ENCODE assay signal across 9 cellular contexts in the genomic region with DNA sequence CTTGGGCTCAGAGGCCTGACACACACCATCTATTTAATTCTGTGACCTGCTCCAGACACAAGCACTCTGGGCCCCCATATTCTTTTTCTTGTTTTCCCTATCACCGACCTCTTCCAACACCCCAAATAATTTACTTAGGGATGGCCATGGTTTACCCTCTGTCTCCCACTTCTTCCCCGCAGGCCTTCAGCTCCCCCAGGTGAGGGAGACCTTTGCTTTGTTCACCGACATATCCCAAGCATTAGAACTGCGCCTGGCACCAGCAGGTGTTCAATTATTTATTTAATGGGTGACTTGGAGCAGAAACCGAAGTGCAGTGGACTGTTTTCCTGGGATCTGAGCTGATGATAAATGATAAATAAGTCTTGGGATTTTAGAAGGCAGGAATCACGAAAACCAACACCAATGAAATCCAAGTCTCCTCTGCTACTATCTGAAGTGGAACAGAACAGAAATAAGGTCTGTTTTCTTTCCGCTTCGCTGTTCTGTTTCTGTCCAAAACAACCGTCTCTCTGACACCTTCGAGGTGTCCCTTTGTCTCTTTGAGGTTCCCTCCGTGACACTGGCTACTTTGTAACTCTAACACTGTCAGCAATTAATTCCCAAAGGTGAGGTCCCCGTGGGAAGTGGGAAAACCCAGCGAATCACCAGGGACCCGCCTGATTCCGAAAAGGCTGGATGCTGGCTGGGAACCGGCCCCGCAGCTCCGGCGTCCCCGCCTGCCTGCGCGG. TPM values are rescaled to one million over a fixed set of nuclear protein-coding genes. Genes with fewer than 3 reads are reported as not detected.
DNase-seq lines count a peak whose midpoint lies in the region; ATAC-seq, FAIRE-seq and TF ChIP-seq lines count a peak whose summit lies in the region.
"Had no signal": no experiment of that assay in that cellular context is flagged by ENCODE, and none has a peak within 500 bp of the region (broad histone marks: within the 10 kb centered on the region; RNA-seq: fewer than 3 reads in every experiment).

No MANE protein-coding gene starts in this region.

- H3K27ac Mint-ChIP-seq in Calu3 (ENCODE audit: unreplicated experiment) (no peak overlapping the region), progenitor cell of endocrine pancreas (peak overlapping the region; percentile 99)

- CTCF ChIA-PET in Calu3 (lab: Charles Lee): no interaction called here

- peak overlapping the region; percentile 72 for H3K27ac ChIP-seq in fibroblast of lung (ENCODE audit: insufficient read depth, low read length)

- H3K9me3 Mint-ChIP-seq in Calu3 (ENCODE audit: low read depth, unreplicated experiment) (no peaks in the 10 kb centered on the region), progenitor cell of endocrine pancreas (ENCODE audit: low read depth) (no peaks in the 10 kb centered on the region)

- H3K4me3 Mint-ChIP-seq in Calu3 (ENCODE audit: low read depth, unreplicated experiment) (peak overlapping the region; percentile 72), progenitor cell of endocrine pancreas (ENCODE audit: low read depth) (peak overlapping the region; percentile 96)

- no peak for ATAC-seq in GM18858 (IDR thresholded peaks at IDR 0.05; ENCODE audit: unreplicated experiment)

- H4K20me1 ChIP-seq in fibroblast of lung (ENCODE audit: control insufficient read depth, extremely low read depth, insufficient read depth, low read length): no peaks in the 10 kb centered on the region

- no peaks in the 10 kb centered on the region for H3K27me3 ChIP-seq in fibroblast of lung (ENCODE audit: control insufficient read depth, insufficient read depth, low read length)

- no peaks in the 10 kb centered on the region for H3K27me3 Mint-ChIP-seq in Calu3 (ENCODE audit: unreplicated experiment)
- no peaks in the 10 kb centered on the region for H3K27me3 Mint-ChIP-seq in progenitor cell of endocrine pancreas

- H3K4me1 Mint-ChIP-seq in Calu3 (ENCODE audit: low read depth, unreplicated experiment) (peaks cover 12% of the 10 kb centered on the region), progenitor cell of endocrine pancreas (ENCODE audit: low read depth) (peaks cover 29% of the 10 kb centered on the region)

- TF ChIP-seq CTCF in Calu3 (IDR thresholded peaks at IDR 0.05; ENCODE audit: unreplicated experiment): no peak
- no peak for TF ChIP-seq CTCF in fibroblast of lung (conservative IDR thresholded peaks at IDR 0.05 in 1 of 2, IDR thresholded peaks at IDR 0.05 in 1 of 2; ENCODE audit: low read depth in 1 of 2, low read length in 2 of 2)
- TF ChIP-seq CTCF in progenitor cell of endocrine pancreas (IDR thresholded peaks at IDR 0.05; ENCODE audit: unreplicated experiment): no peak

- H2AFZ ChIP-seq in fibroblast of lung (ENCODE audit: low read length): peak overlapping the region; percentile 22

- FAIRE-seq in RCC 7860 (lab: Jason Lieb, UNC): no peak

- peak overlapping the region; percentile 80 to 89 (median 82) for H3K4me3 ChIP-seq in fibroblast of lung (replicated peaks in 1 of 4; ENCODE audit: control extremely low read depth in 1 of 4, insufficient read depth in 1 of 4, low read depth in 3 of 4, low read length in 4 of 4)

- BruUV-seq in Calu3 (replicated peaks; lab: Mats Ljungman, UMichigan): no TSS peak

- peaks cover 5% of the 10 kb centered on the region for H3K4me1 ChIP-seq in fibroblast of lung (ENCODE audit: control insufficient read depth, extremely low read depth, insufficient read depth, low read length)

- DNase-seq in Calu3 (no peak), NCI-H748 treated with DMSO at 0.1 percent for 48 hours (lab: John Stamatoyannopoulos, UW) (peak; percentile 27), fibroblast of lung (ENCODE audit: low read depth in 2 of 2) (no peak), progenitor cell of endocrine pancreas (ENCODE audit: low spot score, unreplicated experiment) (no peak), H4 (ENCODE audit: low spot score) (no peak), RCC 7860 (ENCODE audit: low spot score) (no peak), SW 1271 (lab: John Stamatoyannopoulos, UW) (no peak)
- DNase-seq: cerebellar nuclear complex had no signal

- intact Hi-C loops in Calu3 (cut with micrococcal nuclease; ENCODE audit: unreplicated experiment): no loop called here

- H3K36me3 ChIP-seq in fibroblast of lung (ENCODE audit: control insufficient read depth, insufficient read depth, low read length): no peaks in the 10 kb centered on the region

- peak overlapping the region; percentile 38 for H3K4me2 ChIP-seq in fibroblast of lung (ENCODE audit: extremely low read depth, insufficient read depth, low read length)

- no peaks in the 10 kb centered on the region for H3K79me2 ChIP-seq in fibroblast of lung (ENCODE audit: control insufficient read depth, insufficient read depth, low read length)

- H3K9ac ChIP-seq in fibroblast of lung (ENCODE audit: insufficient read depth, low read length): peak overlapping the region; percentile 80

- H3K36me3 Mint-ChIP-seq in Calu3 (ENCODE audit: insufficient read depth, unreplicated experiment) (peaks cover 18% of the 10 kb centered on the region), progenitor cell of endocrine pancreas (ENCODE audit: insufficient read depth) (peaks cover 1% of the 10 kb centered on the region)

- no peaks in the 10 kb centered on the region for H3K9me3 ChIP-seq in fibroblast of lung (ENCODE audit: control insufficient read depth, insufficient read depth, low read depth, low read length)

RNA-seq across cellular contexts. Expression of a gene that starts 1.1 kb away (rescaled TPM):
- total RNA-seq in Calu3 (2022) (9.8 and 9.9 TPM in 2 replicates), fibroblast of lung (41.3 and 61.4 TPM in 2 replicates), progenitor cell of endocrine pancreas (36.0 and 36.1 TPM in 2 replicates)
- 24.3 and 30.2 TPM in 2 replicates for polyA plus RNA-seq in fibroblast of lung
- polyA plus RNA-seq in fibroblast of lung (2012): 24.7 and 25.7 TPM in 2 replicates
- polyA minus RNA-seq in fibroblast of lung (ENCODE audit: low replicate concordance): 24.6 and 37.2 TPM in 2 replicates
- total RNA-seq in H4 (2014; rRNA removed; shearing (Covaris generic)): 13.7 and 18.5 TPM in 2 replicates
